Comparison of ENCODE assay signal across 17 cellular contexts in the genomic region with DNA sequence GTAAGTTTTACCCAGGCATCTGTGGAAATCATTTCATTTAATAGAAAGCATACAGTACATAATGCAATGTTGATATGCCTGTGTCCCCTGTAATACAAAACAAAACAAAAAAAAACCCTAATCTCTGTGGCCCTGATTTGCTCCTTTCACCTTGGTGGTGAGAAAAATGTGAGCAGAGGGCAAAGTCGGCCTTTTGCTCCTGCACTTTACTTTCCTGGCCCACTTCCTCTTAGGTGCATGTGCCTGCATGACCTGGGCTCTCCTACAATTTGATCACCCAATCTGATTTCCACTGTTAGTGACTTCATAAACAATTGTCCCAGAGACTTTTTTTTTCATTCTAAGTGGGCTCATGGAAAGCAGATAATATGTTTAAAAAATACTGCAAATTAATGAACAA.
"Had no signal": no experiment of that assay in that cellular context is flagged by ENCODE, and none has a peak within 500 bp of the region (broad histone marks: within the 10 kb centered on the region; RNA-seq: fewer than 3 reads in every experiment).

No MANE protein-coding gene starts in this region.

- H3K4me1 ChIP-seq: gastroesophageal sphincter, right atrium auricular region, thyroid gland had no signal

- H3K4me3 ChIP-seq: esophagus squamous epithelium, gastroesophageal sphincter, right atrium auricular region, smooth muscle cell, suprapubic skin, thyroid gland had no signal

- ATAC-seq: effector memory CD8-positive, alpha-beta T cell; gastroesophageal sphincter; left ventricle myocardium superior; natural killer cell; stimulated activated naive CD8-positive, alpha-beta T cell treated with anti-CD3 and anti-CD28 coated beads, Interleukin-15, Interleukin-2, amounts not matched to agents 100 U/mL and 50 U/mL, for 24 hours had no signal

- H3K27ac ChIP-seq: esophagus squamous epithelium, gastroesophageal sphincter, right atrium auricular region, suprapubic skin, thyroid gland had no signal

- H3K4me2 ChIP-seq: smooth muscle cell had no signal

- H3K36me3 ChIP-seq: gastroesophageal sphincter, right atrium auricular region, thyroid gland had no signal

- H3K9me3 ChIP-seq: esophagus squamous epithelium, gastroesophageal sphincter, right atrium auricular region, suprapubic skin, thyroid gland had no signal

- FAIRE-seq: colon, urothelium cell line had no signal

- H3K27me3 ChIP-seq: esophagus squamous epithelium, gastroesophageal sphincter, right atrium auricular region, suprapubic skin, thyroid gland had no signal

- DNase-seq: effector memory CD8-positive, alpha-beta T cell; esophagus squamous epithelium; foreskin fibroblast; glutamatergic neuron; islet precursor cell; left ventricle myocardium superior; natural killer cell; posterior cingulate gyrus; stimulated activated CD4-positive, alpha-beta T cell treated with anti-CD3 and anti-CD28 coated beads, Interleukin-2, amount 100 ng/mL, for 48 hours; stimulated activated naive CD8-positive, alpha-beta T cell treated with anti-CD3 and anti-CD28 coated beads, Interleukin-15, Interleukin-2, amounts not matched to agents 100 U/mL and 50 U/mL, for 24 hours; thyroid gland had no signal
